In the genomic region with DNA sequence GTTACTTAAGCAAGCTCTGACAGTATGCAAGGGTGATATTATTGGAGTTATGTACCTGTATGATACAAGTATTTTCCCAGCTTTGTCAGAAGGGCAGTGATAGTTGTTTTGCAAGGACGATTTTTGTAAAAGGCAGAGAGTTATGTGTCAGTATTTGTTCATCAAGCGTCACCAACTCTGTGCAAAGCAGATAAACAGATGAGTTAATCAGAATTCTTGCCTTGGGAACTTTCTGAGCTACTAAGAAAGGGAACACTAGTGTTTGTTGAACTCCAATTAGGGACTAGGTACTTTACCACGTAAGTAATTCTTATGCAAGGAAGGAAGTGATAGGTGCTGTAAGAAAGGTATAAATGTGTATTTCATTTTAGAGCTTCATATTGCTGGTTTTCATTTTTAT, we compare ENCODE assay signal across 1 cellular context.
TF ChIP-seq lines count a peak whose summit lies in the region.

No MANE protein-coding gene starts in this region.

TF ChIP-seq in H1, 55 proteins besides CTCF, POLR2A, EP300 and RAD21 (continued from another document):
- no peak for TF ChIP-seq ATF2 (IDR thresholded peaks at IDR 0.05; ENCODE audit: low read length)
- TF ChIP-seq CBX5 (IDR thresholded peaks at IDR 0.05; ENCODE audit: low read depth, low read length) = no peak
- no peak for TF ChIP-seq NANOG (IDR thresholded peaks at IDR 0.05; ENCODE audit: insufficient read depth, low read depth, low read length, poor library complexity, severe bottlenecking)
- TF ChIP-seq GTF2F1 (IDR thresholded peaks at IDR 0.05; ENCODE audit: borderline replicate concordance, low read depth, low read length) = no peak
- no peak for TF ChIP-seq TAF7 (optimal IDR thresholded peaks at IDR 0.05; ENCODE audit: borderline replicate concordance, low read depth, low read length)
- TF ChIP-seq SIRT6 (IDR thresholded peaks at IDR 0.05; ENCODE audit: low read length) = no peak
TF ChIP-seq in H1: peak in this region for 0.
